ENCODE assay signal across 23 cellular contexts in the genomic region with DNA sequence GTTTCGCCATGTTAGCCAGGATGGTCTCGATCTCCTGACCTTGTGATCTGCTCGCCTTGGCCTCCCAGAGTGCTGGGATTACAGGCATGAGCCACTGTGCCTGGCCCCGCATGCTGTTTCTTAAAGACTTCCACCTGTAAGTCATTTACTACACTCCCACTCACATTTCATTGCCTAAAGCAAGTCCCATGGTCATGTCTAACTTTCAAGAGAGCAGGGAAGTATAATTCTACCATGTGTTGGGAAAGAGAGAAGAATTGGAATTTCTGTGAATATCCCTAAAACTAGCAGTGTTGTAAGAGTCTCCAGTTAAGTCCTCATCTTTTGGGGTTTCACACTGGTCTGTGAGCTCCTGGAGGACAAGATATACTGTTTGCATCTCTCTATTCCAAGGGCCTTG.
"Had no signal": no experiment of that assay in that cellular context is flagged by ENCODE, and none has a peak within 500 bp of the region (broad histone marks: within the 10 kb centered on the region; RNA-seq: fewer than 3 reads in every experiment).

No MANE protein-coding gene starts in this region.

- H3K4me1 ChIP-seq: pancreas, prostate gland, right lobe of liver, sigmoid colon, stomach, thyroid gland, tibial nerve, upper lobe of left lung, vagina had no signal

- H3K9me3 ChIP-seq: neutrophil, pancreas, prostate gland, right lobe of liver, thoracic aorta, thyroid gland, upper lobe of left lung, vagina had no signal

- H3K27me3 ChIP-seq: pancreas, right lobe of liver, sigmoid colon, stomach, thyroid gland, tibial nerve, upper lobe of left lung, vagina had no signal

- DNase-seq: naive thymus-derived CD4-positive, alpha-beta T cell; natural killer cell; nucleus accumbens; pancreas; right cardiac atrium; right lobe of liver; sigmoid colon; small intestine; stimulated activated CD4-positive, alpha-beta T cell treated with anti-CD3 and anti-CD28 coated beads, Interleukin-15, amount 100 ng/mL, for 24 hours; stimulated activated CD4-positive, alpha-beta T cell treated with anti-CD3 and anti-CD28 coated beads, Interleukin-2, amount 100 ng/mL, for 24 hours; stimulated activated CD4-positive, alpha-beta T cell treated with anti-CD3 and anti-CD28 coated beads, Interleukin-2, amount 100 ng/mL, for 48 hours; stimulated activated CD4-positive, alpha-beta T cell treated with anti-CD3 and anti-CD28 coated beads, Interleukin-4, amount 100 ng/mL, for 24 hours; stimulated activated naive B cell treated with anti-CD40 and anti-IgM and Interleukin-4, amounts not matched to agents 10 μg/mL and 1 μg/mL and 100 μg/mL, for 72 hours; stimulated activated naive CD4-positive, alpha-beta T cell treated with Interleukin-2 at 50 U/mL for 16 hours; stomach; thyroid gland; trophoblast cell; upper lobe of left lung had no signal

- H3K4me3 ChIP-seq: pancreas, prostate gland, right lobe of liver, sigmoid colon, stomach, thoracic aorta, thyroid gland, tibial nerve, upper lobe of left lung, vagina had no signal

- H3K27ac ChIP-seq: neutrophil, pancreas, prostate gland, right lobe of liver, sigmoid colon, stomach, thoracic aorta, thyroid gland, tibial nerve, upper lobe of left lung, vagina had no signal

- H3K36me3 ChIP-seq: neutrophil, pancreas, prostate gland, right lobe of liver, sigmoid colon, stomach, thoracic aorta, thyroid gland, tibial nerve, upper lobe of left lung, vagina had no signal
